In the genomic region with DNA sequence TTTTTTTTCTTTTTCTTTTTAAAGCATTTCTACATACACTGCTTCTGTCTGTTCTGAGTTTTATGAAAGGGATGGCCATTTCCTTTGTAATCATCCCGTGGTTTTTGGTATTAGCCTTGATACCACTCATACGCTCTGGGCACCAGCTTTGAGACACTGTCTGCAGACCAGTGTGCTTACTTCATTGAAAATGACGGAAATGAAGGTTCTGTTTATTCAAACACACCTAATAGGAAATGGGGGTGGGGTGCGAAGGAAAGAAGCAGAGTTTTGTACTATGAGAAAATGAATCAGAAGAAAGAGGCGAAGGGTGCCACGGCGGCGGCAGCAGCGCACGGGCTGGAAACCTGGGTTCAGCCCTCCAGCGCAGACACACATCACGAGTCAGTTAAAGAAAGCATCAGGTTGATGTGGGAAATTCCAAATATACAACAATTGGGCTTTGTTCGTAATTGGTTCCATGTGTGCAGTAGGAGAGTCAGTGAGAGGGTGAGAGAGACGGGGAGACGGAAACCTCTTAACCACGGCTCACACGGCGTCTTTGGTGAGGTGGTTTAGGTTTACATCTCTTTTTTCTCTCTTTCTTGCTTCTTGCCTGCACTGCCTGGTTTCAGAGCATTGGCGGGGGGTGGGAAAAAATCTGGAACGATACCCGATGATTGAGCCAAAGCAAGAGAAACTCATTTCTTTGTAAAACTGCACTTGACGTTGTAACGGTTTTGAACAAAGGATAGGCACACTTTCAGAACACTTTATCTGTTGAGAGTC, we compare ENCODE assay signal across 1 cellular context.
TF ChIP-seq lines count a peak whose summit lies in the region.

No MANE protein-coding gene starts in this region.

TF ChIP-seq in SK-N-SH, 30 proteins besides CTCF, POLR2A, EP300 and RAD21 (continued from another document):
- TF ChIP-seq, protein P1, sequence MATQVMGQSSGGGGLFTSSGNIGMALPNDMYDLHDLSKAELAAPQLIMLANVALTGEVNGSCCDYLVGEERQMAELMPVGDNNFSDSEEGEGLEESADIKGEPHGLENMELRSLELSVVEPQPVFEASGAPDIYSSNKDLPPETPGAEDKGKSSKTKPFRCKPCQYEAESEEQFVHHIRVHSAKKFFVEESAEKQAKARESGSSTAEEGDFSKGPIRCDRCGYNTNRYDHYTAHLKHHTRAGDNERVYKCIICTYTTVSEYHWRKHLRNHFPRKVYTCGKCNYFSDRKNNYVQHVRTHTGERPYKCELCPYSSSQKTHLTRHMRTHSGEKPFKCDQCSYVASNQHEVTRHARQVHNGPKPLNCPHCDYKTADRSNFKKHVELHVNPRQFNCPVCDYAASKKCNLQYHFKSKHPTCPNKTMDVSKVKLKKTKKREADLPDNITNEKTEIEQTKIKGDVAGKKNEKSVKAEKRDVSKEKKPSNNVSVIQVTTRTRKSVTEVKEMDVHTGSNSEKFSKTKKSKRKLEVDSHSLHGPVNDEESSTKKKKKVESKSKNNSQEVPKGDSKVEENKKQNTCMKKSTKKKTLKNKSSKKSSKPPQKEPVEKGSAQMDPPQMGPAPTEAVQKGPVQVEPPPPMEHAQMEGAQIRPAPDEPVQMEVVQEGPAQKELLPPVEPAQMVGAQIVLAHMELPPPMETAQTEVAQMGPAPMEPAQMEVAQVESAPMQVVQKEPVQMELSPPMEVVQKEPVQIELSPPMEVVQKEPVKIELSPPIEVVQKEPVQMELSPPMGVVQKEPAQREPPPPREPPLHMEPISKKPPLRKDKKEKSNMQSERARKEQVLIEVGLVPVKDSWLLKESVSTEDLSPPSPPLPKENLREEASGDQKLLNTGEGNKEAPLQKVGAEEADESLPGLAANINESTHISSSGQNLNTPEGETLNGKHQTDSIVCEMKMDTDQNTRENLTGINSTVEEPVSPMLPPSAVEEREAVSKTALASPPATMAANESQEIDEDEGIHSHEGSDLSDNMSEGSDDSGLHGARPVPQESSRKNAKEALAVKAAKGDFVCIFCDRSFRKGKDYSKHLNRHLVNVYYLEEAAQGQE (IDR thresholded peaks at IDR 0.05; ENCODE audit: low read depth, low read length), result no peak
- TF ChIP-seq, protein P2, sequence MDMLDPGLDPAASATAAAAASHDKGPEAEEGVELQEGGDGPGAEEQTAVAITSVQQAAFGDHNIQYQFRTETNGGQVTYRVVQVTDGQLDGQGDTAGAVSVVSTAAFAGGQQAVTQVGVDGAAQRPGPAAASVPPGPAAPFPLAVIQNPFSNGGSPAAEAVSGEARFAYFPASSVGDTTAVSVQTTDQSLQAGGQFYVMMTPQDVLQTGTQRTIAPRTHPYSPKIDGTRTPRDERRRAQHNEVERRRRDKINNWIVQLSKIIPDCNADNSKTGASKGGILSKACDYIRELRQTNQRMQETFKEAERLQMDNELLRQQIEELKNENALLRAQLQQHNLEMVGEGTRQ (IDR thresholded peaks at IDR 0.05; ENCODE audit: borderline replicate concordance, low read depth, low read length), result no peak
- TF ChIP-seq, protein P3, sequence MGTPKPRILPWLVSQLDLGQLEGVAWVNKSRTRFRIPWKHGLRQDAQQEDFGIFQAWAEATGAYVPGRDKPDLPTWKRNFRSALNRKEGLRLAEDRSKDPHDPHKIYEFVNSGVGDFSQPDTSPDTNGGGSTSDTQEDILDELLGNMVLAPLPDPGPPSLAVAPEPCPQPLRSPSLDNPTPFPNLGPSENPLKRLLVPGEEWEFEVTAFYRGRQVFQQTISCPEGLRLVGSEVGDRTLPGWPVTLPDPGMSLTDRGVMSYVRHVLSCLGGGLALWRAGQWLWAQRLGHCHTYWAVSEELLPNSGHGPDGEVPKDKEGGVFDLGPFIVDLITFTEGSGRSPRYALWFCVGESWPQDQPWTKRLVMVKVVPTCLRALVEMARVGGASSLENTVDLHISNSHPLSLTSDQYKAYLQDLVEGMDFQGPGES (IDR thresholded peaks at IDR 0.05; ENCODE audit: low read depth, low read length), result no peak
- TF ChIP-seq EZH2phosphoT487 (IDR thresholded peaks at IDR 0.05; ENCODE audit: borderline replicate concordance, low read depth) (no peak), SMC3 (IDR thresholded peaks at IDR 0.05; ENCODE audit: low read depth, low read length) (peak; percentile 6; the same call in 1 of the 2 replicates), YY1 (IDR thresholded peaks at IDR 0.05; ENCODE audit: low read depth) (no peak), MXI1 (IDR thresholded peaks at IDR 0.05; ENCODE audit: low read depth, low read length) (peak; percentile 52; the same call in 1 of the 2 replicates)
